ENCODE assay signal across 23 cellular contexts in the genomic region with DNA sequence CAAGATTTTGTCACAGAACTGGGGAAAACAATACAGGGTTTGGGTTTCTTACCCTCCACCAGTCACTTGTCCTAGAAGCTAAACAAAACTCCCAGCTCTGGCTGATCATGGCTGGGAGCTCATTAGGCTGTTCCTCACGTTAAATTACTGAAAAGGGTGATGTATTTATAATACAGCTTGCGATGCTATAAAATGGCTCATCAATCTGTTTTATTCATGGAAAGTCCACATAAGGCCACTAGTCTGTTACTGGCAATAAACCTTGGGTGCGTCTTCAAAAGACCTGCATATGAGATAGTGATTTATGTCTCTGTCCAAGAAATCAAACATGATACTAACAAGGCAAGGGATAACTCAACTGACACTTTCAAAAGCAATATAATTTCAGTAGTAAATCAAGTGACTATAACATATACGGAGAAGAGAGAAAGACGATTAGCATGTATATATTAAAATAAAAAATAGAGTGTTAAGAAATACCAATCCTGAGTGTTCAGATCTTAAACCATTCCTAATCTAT.
DNase-seq lines count a peak whose midpoint lies in the region; ATAC-seq lines count a peak whose summit lies in the region.
"Had no signal": no experiment of that assay in that cellular context is flagged by ENCODE, and none has a peak within 500 bp of the region (broad histone marks: within the 10 kb centered on the region; RNA-seq: fewer than 3 reads in every experiment).

No MANE protein-coding gene starts in this region.

- no peaks in the 10 kb centered on the region for H3K27me3 Mint-ChIP-seq in natural killer cell treated with Interleukin-12 subunit alpha and Interleukin-12 subunit beta and Interleukin-15 and Interleukin-18, amount 100 ng/mL, for 72 hours
- no peaks in the 10 kb centered on the region for H3K27me3 Mint-ChIP-seq in activated T-cell treated with anti-CD3 and anti-CD28 coated beads, Interleukin-2, amount 50 U/mL, for 24 hours
- H3K27me3 Mint-ChIP-seq: CD4-positive, alpha-beta memory T cell had no signal

- no peaks in the 10 kb centered on the region for H3K36me3 Mint-ChIP-seq in natural killer cell treated with Interleukin-12 subunit alpha and Interleukin-12 subunit beta and Interleukin-15 and Interleukin-18, amount 100 ng/mL, for 72 hours
- H3K36me3 Mint-ChIP-seq in activated T-cell treated with anti-CD3 and anti-CD28 coated beads, Interleukin-2, amount 50 U/mL, for 24 hours (ENCODE audit: low read depth), result no peaks in the 10 kb centered on the region
- H3K36me3 Mint-ChIP-seq: CD4-positive, alpha-beta memory T cell had no signal

- no peak overlapping the region for H3K27ac Mint-ChIP-seq in natural killer cell treated with Interleukin-12 subunit alpha and Interleukin-12 subunit beta and Interleukin-15 and Interleukin-18, amount 100 ng/mL, for 72 hours
- no peak overlapping the region for H3K27ac Mint-ChIP-seq in activated T-cell treated with anti-CD3 and anti-CD28 coated beads, Interleukin-2, amount 50 U/mL, for 24 hours
- H3K27ac Mint-ChIP-seq: CD4-positive, alpha-beta memory T cell had no signal

- peak; percentile 44 for ATAC-seq in left colon
- ATAC-seq in HG03439 (IDR thresholded peaks at IDR 0.05; ENCODE audit: unreplicated experiment), result no peak
- ATAC-seq in GM18870 (IDR thresholded peaks at IDR 0.05; ENCODE audit: unreplicated experiment), result no peak
- no peak for ATAC-seq in natural killer cell treated with Interleukin-12 subunit alpha and Interleukin-12 subunit beta and Interleukin-15 and Interleukin-18, amount 100 ng/mL, for 72 hours
- ATAC-seq: HepG2, SK-N-SH treated with all-trans-retinoic acid at 6 μM for 48 hours had no signal

- intact Hi-C loops in left colon (cut with DNase I, micrococcal nuclease), result no loop called here

- DNase-seq in DMS 273 (lab: John Stamatoyannopoulos, UW; ENCODE audit: unreplicated experiment), result peak; percentile 45
- no peak for DNase-seq in DMS 273 treated with DMSO at 0.1 percent for 48 hours (lab: John Stamatoyannopoulos, UW)
- peak; percentile 88 for DNase-seq in NCI-H526 treated with DMSO at 0.1 percent for 48 hours (lab: John Stamatoyannopoulos, UW)
- DNase-seq in left colon, result no peak
- no peak for DNase-seq in natural killer cell treated with Interleukin-12 subunit alpha and Interleukin-12 subunit beta and Interleukin-15 and Interleukin-18, amount 100 ng/mL, for 72 hours (ENCODE audit: low spot score)
- DNase-seq in activated T-cell treated with anti-CD3 and anti-CD28 coated beads, Interleukin-2, amount 50 U/mL, for 24 hours, result no peak
- DNase-seq: ACHN; Caco-2; CD4-positive, alpha-beta memory T cell; DMS53; GDM1; KBM-7; MM.1S; NCI-H1048; NCI-H1436 treated with DMSO at 0.1 percent for 48 hours; NCI-H2029 treated with DMSO at 0.1 percent for 48 hours; NCI-H2171; NCI-H774; NK-92 treated with Interleukin-12 subunit alpha and Interleukin-12 subunit beta, amount 100 ng/mL, for 24 hours had no signal

- no peaks in the 10 kb centered on the region for H3K9me3 Mint-ChIP-seq in natural killer cell treated with Interleukin-12 subunit alpha and Interleukin-12 subunit beta and Interleukin-15 and Interleukin-18, amount 100 ng/mL, for 72 hours
- H3K9me3 Mint-ChIP-seq in activated T-cell treated with anti-CD3 and anti-CD28 coated beads, Interleukin-2, amount 50 U/mL, for 24 hours, result no peaks in the 10 kb centered on the region

- peaks cover 0 to 5% of the 10 kb centered on the region in 2 donors for H3K4me1 Mint-ChIP-seq in natural killer cell treated with Interleukin-12 subunit alpha and Interleukin-12 subunit beta and Interleukin-15 and Interleukin-18, amount 100 ng/mL, for 72 hours (ENCODE audit: low read depth in 2 of 2)
- no peaks in the 10 kb centered on the region for H3K4me1 Mint-ChIP-seq in activated T-cell treated with anti-CD3 and anti-CD28 coated beads, Interleukin-2, amount 50 U/mL, for 24 hours (ENCODE audit: low read depth)
- H3K4me1 Mint-ChIP-seq: CD4-positive, alpha-beta memory T cell had no signal

- H3K4me3 Mint-ChIP-seq in natural killer cell treated with Interleukin-12 subunit alpha and Interleukin-12 subunit beta and Interleukin-15 and Interleukin-18, amount 100 ng/mL, for 72 hours, result no peak overlapping the region
- no peak overlapping the region for H3K4me3 Mint-ChIP-seq in activated T-cell treated with anti-CD3 and anti-CD28 coated beads, Interleukin-2, amount 50 U/mL, for 24 hours
- H3K4me3 Mint-ChIP-seq: CD4-positive, alpha-beta memory T cell had no signal

Comparison
In these comparisons a context has a peak if more than half of its experiments do, and no peak if none do; other contexts are left out.
1. DNase-seq: peak in DMS 273 (single experiment) and NCI-H526 treated with DMSO at 0.1 percent for 48 hours (single experiment); none in DMS 273 treated with DMSO at 0.1 percent for 48 hours (single experiment), left colon (0 of 2), natural killer cell treated with Interleukin-12 subunit alpha and Interleukin-12 subunit beta and Interleukin-15 and Interleukin-18, amount 100 ng/mL, for 72 hours (single experiment) and activated T-cell treated with anti-CD3 and anti-CD28 coated beads, Interleukin-2, amount 50 U/mL, for 24 hours (single experiment).